ENCODE assay signal across 1 cellular context in the genomic region with DNA sequence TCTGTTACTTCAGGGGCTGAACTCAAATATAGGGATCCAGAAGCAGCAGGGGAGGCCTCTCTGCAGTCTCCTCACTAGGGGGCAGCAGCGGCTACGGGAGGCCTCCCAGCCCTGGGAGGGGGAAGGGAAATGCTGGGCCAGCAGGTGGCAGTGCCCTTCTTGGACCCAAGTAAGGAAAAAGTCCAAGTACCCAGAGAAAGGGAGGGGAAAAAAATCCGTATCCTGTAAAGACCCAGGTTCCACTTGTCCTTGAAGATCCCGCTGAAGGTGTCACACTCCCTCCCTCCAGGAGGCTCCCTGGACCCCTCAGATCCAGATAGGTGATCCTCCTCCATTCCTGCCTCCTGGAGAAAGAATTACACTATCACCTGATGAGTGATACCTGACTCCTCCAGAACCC.
TF ChIP-seq lines count a peak whose summit lies in the region.

No MANE protein-coding gene starts in this region.

TF ChIP-seq in K562, 482 proteins besides CTCF, POLR2A, EP300 and RAD21 (continued from another document):
- TF ChIP-seq, protein P1, sequence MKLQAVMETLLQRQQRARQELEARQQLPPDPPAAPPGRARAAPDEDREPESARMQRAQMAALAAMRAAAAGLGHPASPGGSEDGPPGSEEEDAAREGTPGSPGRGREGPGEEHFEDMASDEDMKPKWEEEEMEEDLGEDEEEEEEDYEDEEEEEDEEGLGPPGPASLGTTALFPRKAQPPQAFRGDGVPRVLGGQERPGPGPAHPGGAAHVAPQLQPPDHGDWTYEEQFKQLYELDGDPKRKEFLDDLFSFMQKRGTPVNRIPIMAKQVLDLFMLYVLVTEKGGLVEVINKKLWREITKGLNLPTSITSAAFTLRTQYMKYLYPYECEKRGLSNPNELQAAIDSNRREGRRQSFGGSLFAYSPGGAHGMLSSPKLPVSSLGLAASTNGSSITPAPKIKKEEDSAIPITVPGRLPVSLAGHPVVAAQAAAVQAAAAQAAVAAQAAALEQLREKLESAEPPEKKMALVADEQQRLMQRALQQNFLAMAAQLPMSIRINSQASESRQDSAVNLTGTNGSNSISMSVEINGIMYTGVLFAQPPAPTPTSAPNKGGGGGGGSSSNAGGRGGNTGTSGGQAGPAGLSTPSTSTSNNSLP (IDR thresholded peaks at IDR 0.05; ENCODE audit: borderline replicate concordance, low read depth, low read length), result no peak
- TF ChIP-seq, protein P2, sequence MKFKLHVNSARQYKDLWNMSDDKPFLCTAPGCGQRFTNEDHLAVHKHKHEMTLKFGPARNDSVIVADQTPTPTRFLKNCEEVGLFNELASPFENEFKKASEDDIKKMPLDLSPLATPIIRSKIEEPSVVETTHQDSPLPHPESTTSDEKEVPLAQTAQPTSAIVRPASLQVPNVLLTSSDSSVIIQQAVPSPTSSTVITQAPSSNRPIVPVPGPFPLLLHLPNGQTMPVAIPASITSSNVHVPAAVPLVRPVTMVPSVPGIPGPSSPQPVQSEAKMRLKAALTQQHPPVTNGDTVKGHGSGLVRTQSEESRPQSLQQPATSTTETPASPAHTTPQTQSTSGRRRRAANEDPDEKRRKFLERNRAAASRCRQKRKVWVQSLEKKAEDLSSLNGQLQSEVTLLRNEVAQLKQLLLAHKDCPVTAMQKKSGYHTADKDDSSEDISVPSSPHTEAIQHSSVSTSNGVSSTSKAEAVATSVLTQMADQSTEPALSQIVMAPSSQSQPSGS (CRISPR knock-in tag; IDR thresholded peaks at IDR 0.05), result no peak
- TF ChIP-seq CBFA2T2 (conservative IDR thresholded peaks at IDR 0.05), result no peak
- TF ChIP-seq, protein P3, sequence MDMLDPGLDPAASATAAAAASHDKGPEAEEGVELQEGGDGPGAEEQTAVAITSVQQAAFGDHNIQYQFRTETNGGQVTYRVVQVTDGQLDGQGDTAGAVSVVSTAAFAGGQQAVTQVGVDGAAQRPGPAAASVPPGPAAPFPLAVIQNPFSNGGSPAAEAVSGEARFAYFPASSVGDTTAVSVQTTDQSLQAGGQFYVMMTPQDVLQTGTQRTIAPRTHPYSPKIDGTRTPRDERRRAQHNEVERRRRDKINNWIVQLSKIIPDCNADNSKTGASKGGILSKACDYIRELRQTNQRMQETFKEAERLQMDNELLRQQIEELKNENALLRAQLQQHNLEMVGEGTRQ (CRISPR knock-in tag; IDR thresholded peaks at IDR 0.05), result no peak
- no peak for TF ChIP-seq HDAC2 (IDR thresholded peaks at IDR 0.05)
- TF ChIP-seq CHD4 (IDR thresholded peaks at IDR 0.05; ENCODE audit: insufficient read depth, insufficient replicate concordance, low read depth, low read length, poor library complexity, severe bottlenecking), result no peak
- TF ChIP-seq SRSF9 (IDR thresholded peaks at IDR 0.05; ENCODE audit: borderline replicate concordance, low read depth, low read length), result no peak
- TF ChIP-seq FOS (IDR thresholded peaks at IDR 0.05; ENCODE audit: extremely low read depth, insufficient read length), result no peak
- TF ChIP-seq NEUROD1 (IDR thresholded peaks at IDR 0.05; ENCODE audit: borderline replicate concordance, low read depth, low read length, partially characterized antibody), result no peak
- TF ChIP-seq FOXJ2 (tag; IDR thresholded peaks at IDR 0.05), result no peak
- TF ChIP-seq CREBBP (IDR thresholded peaks at IDR 0.05; ENCODE audit: low read depth, low read length), result no peak
- TF ChIP-seq TARDBP (IDR thresholded peaks at IDR 0.05), result 0 out of 2 replicates have a peak, but pooled peaks have one; percentile 39
- no peak for TF ChIP-seq ARID1B (IDR thresholded peaks at IDR 0.05)
- peak; percentile 43; the same call in 1 of the 2 replicates for TF ChIP-seq ARID2 (IDR thresholded peaks at IDR 0.05)
- TF ChIP-seq CSDE1 (IDR thresholded peaks at IDR 0.05), result no peak
